17 cellular contexts compared by ENCODE assay signal in genomic region chr11:77592727-77593126, GRCh38. TPM values are rescaled to one million over a fixed set of nuclear protein-coding genes. Genes with fewer than 3 reads are reported as not detected.
"Had no signal": no experiment of that assay in that cellular context is flagged by ENCODE, and none has a peak within 500 bp of the region (broad histone marks: within the 10 kb centered on the region; RNA-seq: fewer than 3 reads in every experiment).

No MANE protein-coding gene starts in this region.

- DNase-seq: activated CD4-positive, alpha-beta T cell treated with anti-CD3 and anti-CD28 coated beads, Interleukin-2, amount 50 U/mL, for 4 hours; activated effector memory CD4-positive, alpha-beta T cell treated with anti-CD3 and anti-CD28 coated beads, Interleukin-2, amount 50 U/mL, for 16 hours; activated T-cell treated with anti-CD3 and anti-CD28 coated beads, Interleukin-2, amount 50 U/mL, for 72 hours; effector CD4-positive, alpha-beta T cell; gastrocnemius medialis; heart left ventricle; kidney glomerular epithelial cell; stimulated activated CD4-positive, alpha-beta T cell treated with anti-CD3 and anti-CD28 coated beads, Interleukin-12 subunit alpha, Interleukin-12 subunit beta, amount 100 ng/mL, for 4 hours; stimulated activated CD4-positive, alpha-beta T cell treated with anti-CD3 and anti-CD28 coated beads, Interleukin-1b, Interleukin-23, amount 100 ng/mL, for 48 hours; stimulated activated CD8-positive, alpha-beta memory T cell treated with anti-CD3 and anti-CD28 coated beads, Interleukin-4, amount 100 ng/mL, for 48 hours; stimulated activated naive CD4-positive, alpha-beta T cell treated with Interleukin-2 at 50 U/mL for 16 hours; thyroid gland had no signal

- H3K4me3 Mint-ChIP-seq: activated naive CD4-positive, alpha-beta T cell treated with anti-CD3 and anti-CD28 coated beads, Interleukin-2, amount 50 U/mL, for 24 hours; activated T-cell treated with anti-CD3 and anti-CD28 coated beads, Interleukin-2, amount 50 U/mL, for 72 hours; memory B cell; neural progenitor cell had no signal

- ATAC-seq: activated T-cell treated with anti-CD3 and anti-CD28 coated beads, Interleukin-2, amount 50 U/mL, for 72 hours; esophagus mucosa; gastrocnemius medialis; heart left ventricle had no signal

- H3K9me3 Mint-ChIP-seq: activated naive CD4-positive, alpha-beta T cell treated with anti-CD3 and anti-CD28 coated beads, Interleukin-2, amount 50 U/mL, for 24 hours; activated T-cell treated with anti-CD3 and anti-CD28 coated beads, Interleukin-2, amount 50 U/mL, for 72 hours; memory B cell had no signal

- H3K27ac Mint-ChIP-seq: activated naive CD4-positive, alpha-beta T cell treated with anti-CD3 and anti-CD28 coated beads, Interleukin-2, amount 50 U/mL, for 24 hours; activated T-cell treated with anti-CD3 and anti-CD28 coated beads, Interleukin-2, amount 50 U/mL, for 72 hours; memory B cell; neural progenitor cell; progenitor cell of endocrine pancreas had no signal

- H3K27me3 Mint-ChIP-seq: activated naive CD4-positive, alpha-beta T cell treated with anti-CD3 and anti-CD28 coated beads, Interleukin-2, amount 50 U/mL, for 24 hours; progenitor cell of endocrine pancreas had no signal

- H3K36me3 Mint-ChIP-seq: activated naive CD4-positive, alpha-beta T cell treated with anti-CD3 and anti-CD28 coated beads, Interleukin-2, amount 50 U/mL, for 24 hours; memory B cell had no signal

RNA-seq across cellular contexts. Expression of gene AQP11, which starts 3.0 kb away (rescaled TPM):
- total RNA-seq: esophagus mucosa had no signal
